1 cellular context compared by ENCODE assay signal in the genomic region with DNA sequence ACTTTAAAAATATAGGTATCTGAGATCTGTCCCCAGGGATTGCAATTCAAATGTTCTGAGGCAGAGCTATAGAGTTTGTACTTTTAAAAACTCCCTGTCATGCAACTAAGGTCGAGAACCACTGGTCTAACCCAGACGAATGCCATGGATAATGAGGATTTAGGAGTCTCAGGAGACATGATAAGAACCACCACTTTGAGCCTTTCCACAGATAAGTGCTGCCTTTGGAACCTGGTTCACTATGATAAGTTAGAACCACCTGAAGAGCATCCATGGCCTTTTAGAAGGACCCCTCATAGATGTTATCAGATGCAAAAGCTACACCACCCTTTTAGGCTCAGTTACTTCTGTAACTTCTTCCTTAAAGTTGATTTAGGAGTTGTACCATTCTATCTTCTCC.
TF ChIP-seq lines count a peak whose summit lies in the region.

No MANE protein-coding gene starts in this region.

TF ChIP-seq in K562, 482 proteins besides CTCF, POLR2A, EP300 and RAD21 (continued from another document and continues in another):
- TF ChIP-seq BRF2 (IDR thresholded peaks at IDR 0.05; ENCODE audit: borderline replicate concordance, insufficient read depth, insufficient read length) (no peak), JUN (IDR thresholded peaks at IDR 0.05; ENCODE audit: borderline replicate concordance, low read depth, low read length) (no peak), JUN (CRISPR knock-in tag; IDR thresholded peaks at IDR 0.05; ENCODE audit: borderline replicate concordance) (no peak), HNRNPL (IDR thresholded peaks at IDR 0.05; ENCODE audit: low read depth, low read length) (no peak), CHD1 (IDR thresholded peaks at IDR 0.05; ENCODE audit: low read length) (peak; percentile 5), MLX (CRISPR knock-in tag; conservative IDR thresholded peaks at IDR 0.05) (no peak), MTA3 (IDR thresholded peaks at IDR 0.05; ENCODE audit: borderline replicate concordance) (peak; percentile 68), ZNF511 (CRISPR knock-in tag; IDR thresholded peaks at IDR 0.05) (no peak), TFE3 (CRISPR knock-in tag; IDR thresholded peaks at IDR 0.05) (no peak), KDM2B (CRISPR knock-in tag; IDR thresholded peaks at IDR 0.05) (no peak), ELF2 (CRISPR knock-in tag; IDR thresholded peaks at IDR 0.05) (no peak), CREM (IDR thresholded peaks at IDR 0.05; ENCODE audit: low read depth) (peak; percentile 48; the same call in 1 of the 2 replicates), BRCA1 (IDR thresholded peaks at IDR 0.05) (no peak), BRCA1 (CRISPR knock-in tag; IDR thresholded peaks at IDR 0.05) (no peak), PRDM10 (IDR thresholded peaks at IDR 0.05; ENCODE audit: partially characterized antibody) (peak; percentile 27), CCAR2 (IDR thresholded peaks at IDR 0.05; ENCODE audit: low read depth, low read length) (no peak), ARID1B (IDR thresholded peaks at IDR 0.05) (peak; percentile 98), GATAD2A (IDR thresholded peaks at IDR 0.05) (peak; percentile 84; the same call in 1 of the 2 replicates), BCOR (IDR thresholded peaks at IDR 0.05) (peak; percentile 44; the same call in 1 of the 2 replicates), CHD4 (IDR thresholded peaks at IDR 0.05; ENCODE audit: insufficient read depth, insufficient replicate concordance, low read depth, low read length, poor library complexity, severe bottlenecking) (no peak), PTBP1 (IDR thresholded peaks at IDR 0.05; ENCODE audit: low read depth, low read length) (no peak), ZNF551 (CRISPR knock-in tag; IDR thresholded peaks at IDR 0.05) (no peak), U2AF2 (optimal IDR thresholded peaks at IDR 0.05; ENCODE audit: low read depth, low read length) (no peak), ZBTB7A (IDR thresholded peaks at IDR 0.05; ENCODE audit: borderline replicate concordance, control insufficient read depth, low read depth, low read length) (no peak), ZBTB1 (CRISPR knock-in tag; IDR thresholded peaks at IDR 0.05; ENCODE audit: borderline replicate concordance, low read depth) (no peak), ZNF717 (CRISPR knock-in tag; IDR thresholded peaks at IDR 0.05) (no peak), TAF1 (IDR thresholded peaks at IDR 0.05; ENCODE audit: control insufficient read depth, extremely low read depth, insufficient read depth, low read length, severe bottlenecking) (no peak), ZFP30 (CRISPR knock-in tag; IDR thresholded peaks at IDR 0.05; ENCODE audit: borderline replicate concordance) (no peak), BACH1 (tag; IDR thresholded peaks at IDR 0.05) (no peak), ZNF3 (CRISPR knock-in tag; IDR thresholded peaks at IDR 0.05) (no peak), HCFC1 (IDR thresholded peaks at IDR 0.05; ENCODE audit: low read depth, low read length) (no peak), TGIF2 (CRISPR knock-in tag; IDR thresholded peaks at IDR 0.05) (no peak), TBL1XR1 (IDR thresholded peaks at IDR 0.05; ENCODE audit: low read length in 2 of 2) (peak; percentile 21 to 80; a peak in 2 of 4 replicates), SNRNP70 (optimal IDR thresholded peaks at IDR 0.05; ENCODE audit: low read depth, low read length) (no peak)
- TF ChIP-seq, protein P1, sequence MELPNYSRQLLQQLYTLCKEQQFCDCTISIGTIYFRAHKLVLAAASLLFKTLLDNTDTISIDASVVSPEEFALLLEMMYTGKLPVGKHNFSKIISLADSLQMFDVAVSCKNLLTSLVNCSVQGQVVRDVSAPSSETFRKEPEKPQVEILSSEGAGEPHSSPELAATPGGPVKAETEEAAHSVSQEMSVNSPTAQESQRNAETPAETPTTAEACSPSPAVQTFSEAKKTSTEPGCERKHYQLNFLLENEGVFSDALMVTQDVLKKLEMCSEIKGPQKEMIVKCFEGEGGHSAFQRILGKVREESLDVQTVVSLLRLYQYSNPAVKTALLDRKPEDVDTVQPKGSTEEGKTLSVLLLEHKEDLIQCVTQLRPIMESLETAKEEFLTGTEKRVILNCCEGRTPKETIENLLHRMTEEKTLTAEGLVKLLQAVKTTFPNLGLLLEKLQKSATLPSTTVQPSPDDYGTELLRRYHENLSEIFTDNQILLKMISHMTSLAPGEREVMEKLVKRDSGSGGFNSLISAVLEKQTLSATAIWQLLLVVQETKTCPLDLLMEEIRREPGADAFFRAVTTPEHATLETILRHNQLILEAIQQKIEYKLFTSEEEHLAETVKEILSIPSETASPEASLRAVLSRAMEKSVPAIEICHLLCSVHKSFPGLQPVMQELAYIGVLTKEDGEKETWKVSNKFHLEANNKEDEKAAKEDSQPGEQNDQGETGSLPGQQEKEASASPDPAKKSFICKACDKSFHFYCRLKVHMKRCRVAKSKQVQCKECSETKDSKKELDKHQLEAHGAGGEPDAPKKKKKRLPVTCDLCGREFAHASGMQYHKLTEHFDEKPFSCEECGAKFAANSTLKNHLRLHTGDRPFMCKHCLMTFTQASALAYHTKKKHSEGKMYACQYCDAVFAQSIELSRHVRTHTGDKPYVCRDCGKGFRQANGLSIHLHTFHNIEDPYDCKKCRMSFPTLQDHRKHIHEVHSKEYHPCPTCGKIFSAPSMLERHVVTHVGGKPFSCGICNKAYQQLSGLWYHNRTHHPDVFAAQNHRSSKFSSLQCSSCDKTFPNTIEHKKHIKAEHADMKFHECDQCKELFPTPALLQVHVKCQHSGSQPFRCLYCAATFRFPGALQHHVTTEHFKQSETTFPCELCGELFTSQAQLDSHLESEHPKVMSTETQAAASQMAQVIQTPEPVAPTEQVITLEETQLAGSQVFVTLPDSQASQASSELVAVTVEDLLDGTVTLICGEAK (IDR thresholded peaks at IDR 0.05): no peak
- TF ChIP-seq, protein P1 (CRISPR knock-in tag; IDR thresholded peaks at IDR 0.05): no peak
- TF ChIP-seq, protein P2, sequence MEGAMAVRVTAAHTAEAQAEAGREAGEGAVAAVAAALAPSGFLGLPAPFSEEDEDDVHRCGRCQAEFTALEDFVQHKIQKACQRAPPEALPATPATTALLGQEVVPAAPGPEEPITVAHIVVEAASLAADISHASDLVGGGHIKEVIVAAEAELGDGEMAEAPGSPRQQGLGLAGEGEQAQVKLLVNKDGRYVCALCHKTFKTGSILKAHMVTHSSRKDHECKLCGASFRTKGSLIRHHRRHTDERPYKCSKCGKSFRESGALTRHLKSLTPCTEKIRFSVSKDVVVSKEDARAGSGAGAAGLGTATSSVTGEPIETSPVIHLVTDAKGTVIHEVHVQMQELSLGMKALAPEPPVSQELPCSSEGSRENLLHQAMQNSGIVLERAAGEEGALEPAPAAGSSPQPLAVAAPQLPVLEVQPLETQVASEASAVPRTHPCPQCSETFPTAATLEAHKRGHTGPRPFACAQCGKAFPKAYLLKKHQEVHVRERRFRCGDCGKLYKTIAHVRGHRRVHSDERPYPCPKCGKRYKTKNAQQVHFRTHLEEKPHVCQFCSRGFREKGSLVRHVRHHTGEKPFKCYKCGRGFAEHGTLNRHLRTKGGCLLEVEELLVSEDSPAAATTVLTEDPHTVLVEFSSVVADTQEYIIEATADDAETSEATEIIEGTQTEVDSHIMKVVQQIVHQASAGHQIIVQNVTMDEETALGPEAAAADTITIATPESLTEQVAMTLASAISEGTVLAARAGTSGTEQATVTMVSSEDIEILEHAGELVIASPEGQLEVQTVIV (CRISPR knock-in tag; IDR thresholded peaks at IDR 0.05; ENCODE audit: borderline replicate concordance): no peak
- TF ChIP-seq, protein P3, sequence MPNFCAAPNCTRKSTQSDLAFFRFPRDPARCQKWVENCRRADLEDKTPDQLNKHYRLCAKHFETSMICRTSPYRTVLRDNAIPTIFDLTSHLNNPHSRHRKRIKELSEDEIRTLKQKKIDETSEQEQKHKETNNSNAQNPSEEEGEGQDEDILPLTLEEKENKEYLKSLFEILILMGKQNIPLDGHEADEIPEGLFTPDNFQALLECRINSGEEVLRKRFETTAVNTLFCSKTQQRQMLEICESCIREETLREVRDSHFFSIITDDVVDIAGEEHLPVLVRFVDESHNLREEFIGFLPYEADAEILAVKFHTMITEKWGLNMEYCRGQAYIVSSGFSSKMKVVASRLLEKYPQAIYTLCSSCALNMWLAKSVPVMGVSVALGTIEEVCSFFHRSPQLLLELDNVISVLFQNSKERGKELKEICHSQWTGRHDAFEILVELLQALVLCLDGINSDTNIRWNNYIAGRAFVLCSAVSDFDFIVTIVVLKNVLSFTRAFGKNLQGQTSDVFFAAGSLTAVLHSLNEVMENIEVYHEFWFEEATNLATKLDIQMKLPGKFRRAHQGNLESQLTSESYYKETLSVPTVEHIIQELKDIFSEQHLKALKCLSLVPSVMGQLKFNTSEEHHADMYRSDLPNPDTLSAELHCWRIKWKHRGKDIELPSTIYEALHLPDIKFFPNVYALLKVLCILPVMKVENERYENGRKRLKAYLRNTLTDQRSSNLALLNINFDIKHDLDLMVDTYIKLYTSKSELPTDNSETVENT (CRISPR knock-in tag; IDR thresholded peaks at IDR 0.05): no peak
